1 cellular context compared by ENCODE assay signal in genomic region chr16:31184888-31185287, GRCh38.
TF ChIP-seq lines count a peak whose summit lies in the region.

No MANE protein-coding gene starts in this region.

TF ChIP-seq in HepG2, 621 proteins besides CTCF, POLR2A, EP300 and RAD21:
- peak; percentile 42; the same call in 1 of the 2 replicates for TF ChIP-seq POLR2G (IDR thresholded peaks at IDR 0.05; ENCODE audit: low read depth, low read length)
- 0 out of 2 replicates have a peak, but pooled peaks have one; percentile 30 for TF ChIP-seq FOXO4 (CRISPR knock-in tag; conservative IDR thresholded peaks at IDR 0.05)
- TF ChIP-seq HINFP (CRISPR knock-in tag; IDR thresholded peaks at IDR 0.05; ENCODE audit: low read depth), result no peak
- no peak for TF ChIP-seq TMF1 (CRISPR knock-in tag; IDR thresholded peaks at IDR 0.05; ENCODE audit: low read depth)
- no peak for TF ChIP-seq ZNF768 (CRISPR knock-in tag; IDR thresholded peaks at IDR 0.05)
- TF ChIP-seq ZNF280D (CRISPR knock-in tag; IDR thresholded peaks at IDR 0.05), result 0 out of 2 replicates have a peak, but pooled peaks have one; percentile 47
- 0 out of 2 replicates have a peak, but pooled peaks have one; percentile 29 for TF ChIP-seq CHCHD3 (CRISPR knock-in tag; IDR thresholded peaks at IDR 0.05)
- TF ChIP-seq AGO2 (optimal IDR thresholded peaks at IDR 0.05; ENCODE audit: low read depth, low read length), result peak; percentile 99
- no peak for TF ChIP-seq ZNF652 (CRISPR knock-in tag; IDR thresholded peaks at IDR 0.05; ENCODE audit: borderline replicate concordance, low read depth)
- no peak for TF ChIP-seq HBP1 (CRISPR knock-in tag; IDR thresholded peaks at IDR 0.05; ENCODE audit: low read depth)
- no peak for TF ChIP-seq ZNF33B (CRISPR knock-in tag; IDR thresholded peaks at IDR 0.05)
- TF ChIP-seq MTF2 (CRISPR knock-in tag; IDR thresholded peaks at IDR 0.05; ENCODE audit: borderline replicate concordance), result 0 out of 2 replicates have a peak, but pooled peaks have one; percentile 40
- 0 out of 2 replicates have a peak, but pooled peaks have one; percentile 61 for TF ChIP-seq ZNF713 (CRISPR knock-in tag; IDR thresholded peaks at IDR 0.05)
- TF ChIP-seq DMAP1 (CRISPR knock-in tag; IDR thresholded peaks at IDR 0.05), result no peak
- no peak for TF ChIP-seq SIN3A (IDR thresholded peaks at IDR 0.05; ENCODE audit: borderline replicate concordance, low read depth, low read length)
- TF ChIP-seq ZFP62 (CRISPR knock-in tag; IDR thresholded peaks at IDR 0.05), result no peak
- TF ChIP-seq AGO1 (IDR thresholded peaks at IDR 0.05; ENCODE audit: low read depth, low read length, poor library complexity, severe bottlenecking), result peak; percentile 37
- no peak for TF ChIP-seq E2F2 (CRISPR knock-in tag; IDR thresholded peaks at IDR 0.05; ENCODE audit: borderline replicate concordance)
- peak; percentile 49 for TF ChIP-seq RBM22 (optimal IDR thresholded peaks at IDR 0.05; ENCODE audit: low read length)
- peak; percentile 74 for TF ChIP-seq RBFOX2 (IDR thresholded peaks at IDR 0.05; ENCODE audit: low read depth, low read length)
- no peak for TF ChIP-seq ZNF362 (CRISPR knock-in tag; IDR thresholded peaks at IDR 0.05; ENCODE audit: borderline replicate concordance)
- no peak for TF ChIP-seq PATZ1 (CRISPR knock-in tag; IDR thresholded peaks at IDR 0.05)
